In the genomic region with DNA sequence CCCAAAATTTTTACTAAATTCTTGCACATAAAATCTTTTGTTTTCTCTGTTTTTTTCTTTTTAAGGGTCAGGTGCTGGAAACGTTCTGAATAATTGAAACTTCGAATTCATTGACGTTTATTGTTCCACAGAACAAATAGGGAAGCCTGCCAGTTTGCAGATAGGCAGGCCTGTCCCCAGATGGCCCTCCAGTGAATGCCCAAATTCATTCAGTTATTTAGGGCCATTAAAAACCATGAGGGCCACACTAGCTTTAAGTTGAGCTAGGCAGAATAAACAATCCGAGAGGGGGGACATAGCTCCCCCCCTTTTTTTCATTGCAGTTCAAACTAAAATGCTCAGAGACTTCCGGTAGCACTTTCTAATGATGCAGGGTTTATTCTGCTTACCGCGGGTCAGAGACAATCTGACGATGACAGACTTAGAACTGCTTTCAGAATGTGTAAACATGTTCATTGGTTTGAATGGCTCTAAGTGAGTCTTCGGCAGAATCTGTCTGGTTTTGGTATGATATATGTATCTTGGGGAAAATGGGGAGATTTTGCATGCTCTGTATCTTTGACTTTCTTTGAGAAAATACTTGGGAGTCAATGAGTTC, we compare ENCODE assay signal across 12 cellular contexts.
DNase-seq lines count a peak whose midpoint lies in the region; ATAC-seq, FAIRE-seq and TF ChIP-seq lines count a peak whose summit lies in the region.
"Had no signal": no experiment of that assay in that cellular context is flagged by ENCODE, and none has a peak within 500 bp of the region (broad histone marks: within the 10 kb centered on the region; RNA-seq: fewer than 3 reads in every experiment).

No MANE protein-coding gene starts in this region.

- ATAC-seq in stimulated activated naive CD8-positive, alpha-beta T cell treated with anti-CD3 and anti-CD28 coated beads, Interleukin-15, amount 100 ng/mL, for 72 hours: peak; percentile 91
- no peak for ATAC-seq in GM19455 (IDR thresholded peaks at IDR 0.05; ENCODE audit: unreplicated experiment)
- ATAC-seq: SK-N-SH treated with all-trans-retinoic acid at 6 μM for 48 hours had no signal

- no TSS peak for BruUV-seq in Calu3 (replicated peaks; lab: Mats Ljungman, UMichigan)

- intact Hi-C loops in activated CD4-positive, alpha-beta memory T cell treated with anti-CD3 and anti-CD28 coated beads for 36 hours (cut with micrococcal nuclease): loop anchor here (5.0 kb wide), 1 partner anchor 36 kb away; no protein-coding TSS in a partner anchor
- intact Hi-C loops in Calu3 (cut with micrococcal nuclease; ENCODE audit: unreplicated experiment): no loop called here

- DNase-seq in activated T-cell treated with anti-CD3 and anti-CD28 coated beads for 24 hours (ENCODE audit: low read depth): peak; percentile 5
- DNase-seq in activated T-cell treated with anti-CD3 and anti-CD28 coated beads, Interleukin-2, amount 50 U/mL, for 24 hours: no peak
- peak; percentile 22 for DNase-seq in activated CD4-positive, alpha-beta memory T cell treated with anti-CD3 and anti-CD28 coated beads for 36 hours
- DNase-seq in stimulated activated naive CD8-positive, alpha-beta T cell treated with anti-CD3 and anti-CD28 coated beads, Interleukin-15, amount 100 ng/mL, for 72 hours: peak in 1 of 2 donors; percentile 18
- DNase-seq in Calu3: no peak
- DNase-seq in AML-193 (lab: John Stamatoyannopoulos, UW): no peak
- DNase-seq: activated CD8-positive, alpha-beta memory T cell treated with anti-CD3 and anti-CD28 coated beads for 24 hours; IMR-90; NCI-H524 treated with DMSO at 0.1 percent for 48 hours had no signal

- H3K9me3 Mint-ChIP-seq in activated T-cell treated with anti-CD3 and anti-CD28 coated beads, Interleukin-2, amount 50 U/mL, for 24 hours: no peaks in the 10 kb centered on the region
- no peaks in the 10 kb centered on the region for H3K9me3 Mint-ChIP-seq in activated CD4-positive, alpha-beta memory T cell treated with anti-CD3 and anti-CD28 coated beads for 36 hours
- no peaks in the 10 kb centered on the region for H3K9me3 Mint-ChIP-seq in stimulated activated naive CD8-positive, alpha-beta T cell treated with anti-CD3 and anti-CD28 coated beads, Interleukin-15, amount 100 ng/mL, for 72 hours
- no peaks in the 10 kb centered on the region for H3K9me3 Mint-ChIP-seq in Calu3 (ENCODE audit: low read depth, unreplicated experiment)

- peak; percentile 45 for FAIRE-seq in islet of Langerhans (lab: Jason Lieb, UNC)

- POLR2A ChIA-PET in activated CD4-positive, alpha-beta memory T cell treated with anti-CD3 and anti-CD28 coated beads for 36 hours (lab: Charles Lee): no interaction called here

- no peak for TF ChIP-seq CTCF in Calu3 (IDR thresholded peaks at IDR 0.05; ENCODE audit: unreplicated experiment)

- no peaks in the 10 kb centered on the region for H3K27me3 Mint-ChIP-seq in activated T-cell treated with anti-CD3 and anti-CD28 coated beads, Interleukin-2, amount 50 U/mL, for 24 hours
- H3K27me3 Mint-ChIP-seq in activated CD4-positive, alpha-beta memory T cell treated with anti-CD3 and anti-CD28 coated beads for 36 hours: no peaks in the 10 kb centered on the region
- H3K27me3 Mint-ChIP-seq in stimulated activated naive CD8-positive, alpha-beta T cell treated with anti-CD3 and anti-CD28 coated beads, Interleukin-15, amount 100 ng/mL, for 72 hours: no peaks in the 10 kb centered on the region
- peaks cover 86% of the 10 kb centered on the region for H3K27me3 Mint-ChIP-seq in Calu3 (ENCODE audit: unreplicated experiment)

- H3K36me3 Mint-ChIP-seq in activated T-cell treated with anti-CD3 and anti-CD28 coated beads, Interleukin-2, amount 50 U/mL, for 24 hours (ENCODE audit: low read depth): no peaks in the 10 kb centered on the region
- no peaks in the 10 kb centered on the region for H3K36me3 Mint-ChIP-seq in activated CD4-positive, alpha-beta memory T cell treated with anti-CD3 and anti-CD28 coated beads for 36 hours
- H3K36me3 Mint-ChIP-seq in Calu3 (ENCODE audit: insufficient read depth, unreplicated experiment): no peaks in the 10 kb centered on the region

- H3K4me3 Mint-ChIP-seq in activated T-cell treated with anti-CD3 and anti-CD28 coated beads, Interleukin-2, amount 50 U/mL, for 24 hours: no peak overlapping the region
- H3K4me3 Mint-ChIP-seq in activated CD4-positive, alpha-beta memory T cell treated with anti-CD3 and anti-CD28 coated beads for 36 hours: no peak overlapping the region
- peak overlapping the region in 1 of 2 donors; percentile 27 for H3K4me3 Mint-ChIP-seq in stimulated activated naive CD8-positive, alpha-beta T cell treated with anti-CD3 and anti-CD28 coated beads, Interleukin-15, amount 100 ng/mL, for 72 hours
- H3K4me3 Mint-ChIP-seq in Calu3 (ENCODE audit: low read depth, unreplicated experiment): no peak overlapping the region

- CTCF ChIA-PET in activated CD4-positive, alpha-beta memory T cell treated with anti-CD3 and anti-CD28 coated beads for 36 hours (lab: Charles Lee): no interaction called here
- CTCF ChIA-PET in Calu3 (lab: Charles Lee): no interaction called here

- no peak overlapping the region for H3K27ac Mint-ChIP-seq in activated T-cell treated with anti-CD3 and anti-CD28 coated beads, Interleukin-2, amount 50 U/mL, for 24 hours
- peak overlapping the region; percentile 39 for H3K27ac Mint-ChIP-seq in activated CD4-positive, alpha-beta memory T cell treated with anti-CD3 and anti-CD28 coated beads for 36 hours
- H3K27ac Mint-ChIP-seq in stimulated activated naive CD8-positive, alpha-beta T cell treated with anti-CD3 and anti-CD28 coated beads, Interleukin-15, amount 100 ng/mL, for 72 hours: no peak overlapping the region
- H3K27ac Mint-ChIP-seq in Calu3 (ENCODE audit: unreplicated experiment): no peak overlapping the region

- H3K4me1 Mint-ChIP-seq in activated T-cell treated with anti-CD3 and anti-CD28 coated beads, Interleukin-2, amount 50 U/mL, for 24 hours (ENCODE audit: low read depth): peaks cover 19% of the 10 kb centered on the region
- H3K4me1 Mint-ChIP-seq in activated CD4-positive, alpha-beta memory T cell treated with anti-CD3 and anti-CD28 coated beads for 36 hours (ENCODE audit: low read depth): peaks cover 18% of the 10 kb centered on the region
- H3K4me1 Mint-ChIP-seq in stimulated activated naive CD8-positive, alpha-beta T cell treated with anti-CD3 and anti-CD28 coated beads, Interleukin-15, amount 100 ng/mL, for 72 hours: peaks cover 35% of the 10 kb centered on the region
- no peaks in the 10 kb centered on the region for H3K4me1 Mint-ChIP-seq in Calu3 (ENCODE audit: low read depth, unreplicated experiment)

Comparison
In these comparisons a context has a peak if more than half of its experiments do, and no peak if none do; other contexts are left out.
1. DNase-seq: peak in activated T-cell treated with anti-CD3 and anti-CD28 coated beads for 24 hours (single experiment) and activated CD4-positive, alpha-beta memory T cell treated with anti-CD3 and anti-CD28 coated beads for 36 hours (single experiment); none in activated T-cell treated with anti-CD3 and anti-CD28 coated beads, Interleukin-2, amount 50 U/mL, for 24 hours (single experiment), Calu3 (single experiment) and AML-193 (0 of 2).